In the genomic region with DNA sequence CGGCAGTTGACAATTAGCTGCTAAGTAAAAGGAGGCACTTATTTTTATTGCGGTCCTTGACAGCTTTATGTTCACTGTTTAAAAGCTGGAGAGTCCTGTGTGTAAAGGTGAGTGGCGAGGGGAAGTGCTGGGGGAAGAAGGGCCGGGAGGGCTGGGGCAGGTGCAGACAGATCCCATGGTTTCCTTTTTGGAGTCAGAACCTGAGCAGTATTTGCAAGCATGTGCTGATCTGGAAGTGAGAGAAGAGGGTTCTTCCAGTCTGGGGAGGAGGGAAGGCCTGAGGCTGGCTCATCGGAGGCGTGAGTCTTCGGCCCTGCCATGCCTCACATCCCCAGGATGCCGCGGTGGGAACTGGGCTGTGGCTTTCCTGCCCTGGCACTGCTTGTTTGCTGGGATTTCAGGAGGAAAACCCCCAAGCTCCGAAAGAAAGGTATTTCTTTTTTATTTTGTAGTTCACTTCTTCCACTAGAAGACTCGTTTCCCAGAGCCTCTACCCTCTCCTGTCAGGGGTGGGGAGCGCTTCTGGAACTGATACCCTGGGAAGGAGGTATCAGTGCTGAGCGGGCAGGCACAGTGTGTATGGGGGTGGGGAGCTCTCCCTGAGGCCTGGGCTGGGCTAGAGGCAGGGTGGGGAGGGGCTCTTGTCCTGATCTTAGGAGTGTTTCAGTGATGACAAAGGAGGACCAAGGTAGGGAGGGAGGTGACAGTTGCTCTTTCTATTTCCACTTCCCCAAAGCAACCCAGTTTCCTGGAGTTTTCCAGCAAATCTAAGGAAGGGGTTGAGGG, we compare ENCODE assay signal across 13 cellular contexts.
A peak's percentile ranks its signal among the peaks of the same experiment; 100 is the strongest.
DNase-seq lines count a peak whose midpoint lies in the region; ATAC-seq, FAIRE-seq and TF ChIP-seq lines count a peak whose summit lies in the region.
"Had no signal": no experiment of that assay in that cellular context is flagged by ENCODE, and none has a peak within 500 bp of the region (broad histone marks: within the 10 kb centered on the region; RNA-seq: fewer than 3 reads in every experiment).

No MANE protein-coding gene starts in this region.

- no peak for DNase-seq in CD14-positive monocyte (ENCODE audit: low spot score)
- DNase-seq in H7: peak; percentile 60
- no peak for DNase-seq in T-helper 17 cell
- peak; percentile 7 for DNase-seq in kidney tubule cell (ENCODE audit: low spot score)
- no peak for DNase-seq in superior temporal gyrus (ENCODE audit: extremely low spot score)
- no peak for DNase-seq in colonic mucosa
- no peak for DNase-seq in GM12891 (ENCODE audit: insufficient read length, low spot score)
- DNase-seq: activated T-cell treated with anti-CD3 and anti-CD28 coated beads, Interleukin-2, amount 50 U/mL, for 4 hours; left ventricle myocardium inferior; MG63 had no signal

- no peaks in the 10 kb centered on the region for H3K36me3 ChIP-seq in H7 (replicated peaks; ENCODE audit: control insufficient read depth, insufficient read depth, low read length)
- no peaks in the 10 kb centered on the region for H3K36me3 ChIP-seq in colonic mucosa
- H3K36me3 ChIP-seq: left ventricle myocardium inferior, MG63 had no signal

- H3K4me1 ChIP-seq in colonic mucosa: no peaks in the 10 kb centered on the region

- no peak overlapping the region for H3K27ac ChIP-seq in colonic mucosa
- H3K27ac ChIP-seq: BLaER1, left ventricle myocardium inferior had no signal

- TF ChIP-seq POLR2A in GM12891 (IDR thresholded peaks at IDR 0.05; ENCODE audit: low read depth, low read length): no peak

- peaks cover 0 to 11% (median 5%) of the 10 kb centered on the region in 7 donors for H3K9me3 Mint-ChIP-seq in CD14-positive monocyte
- H3K9me3 Mint-ChIP-seq: activated T-cell treated with anti-CD3 and anti-CD28 coated beads, Interleukin-2, amount 50 U/mL, for 4 hours had no signal

- H3K9me3 ChIP-seq in T-helper 17 cell (ENCODE audit: control insufficient read depth, low read length, poor library complexity, severe bottlenecking): no peaks in the 10 kb centered on the region
- no peaks in the 10 kb centered on the region for H3K9me3 ChIP-seq in colonic mucosa
- H3K9me3 ChIP-seq: left ventricle myocardium inferior, MG63 had no signal

- H3K27me3 Mint-ChIP-seq in CD14-positive monocyte (ENCODE audit: low read depth in 3 of 3) (peaks cover 0 to 4% (median 3%) of the 10 kb centered on the region in 3 donors), T-helper 17 cell (no peaks in the 10 kb centered on the region)

- intact Hi-C loops in CD14-positive monocyte (cut with micrococcal nuclease): loop anchor here in 1 of 2 donors (5.0 kb wide), 1 partner anchor 32 kb away; no protein-coding TSS in a partner anchor
- intact Hi-C loops in colonic mucosa (cut with DNase I): no loop called here

- TF ChIP-seq CTCF in CD14-positive monocyte (IDR thresholded peaks at IDR 0.05): no peak
- no peak for TF ChIP-seq CTCF in colonic mucosa (IDR thresholded peaks at IDR 0.05)

- H3K9ac ChIP-seq in colonic mucosa (ENCODE audit: low read depth in 2 of 2, low read length in 2 of 2): no peak overlapping the region
- H3K9ac ChIP-seq: BLaER1 had no signal

- H3K27me3 ChIP-seq in H7 (ENCODE audit: control insufficient read depth, insufficient read depth, low read length): no peaks in the 10 kb centered on the region
- H3K27me3 ChIP-seq in colonic mucosa: no peaks in the 10 kb centered on the region
- H3K27me3 ChIP-seq: BLaER1, MG63 had no signal

- no peak for ATAC-seq in T-helper 17 cell
- ATAC-seq in HG02870 (IDR thresholded peaks at IDR 0.05; ENCODE audit: unreplicated experiment): no peak
- ATAC-seq: activated T-cell treated with anti-CD3 and anti-CD28 coated beads, Interleukin-2, amount 50 U/mL, for 4 hours had no signal

- H3K4me1 Mint-ChIP-seq in CD14-positive monocyte (peaks cover 59% of the 10 kb centered on the region), T-helper 17 cell (peaks cover 45% of the 10 kb centered on the region)

- peak overlapping the region; percentile 73 to 98 (median 89) for H3K27ac Mint-ChIP-seq in CD14-positive monocyte
- peak overlapping the region; percentile 66 for H3K27ac Mint-ChIP-seq in T-helper 17 cell

- H3K36me3 Mint-ChIP-seq in CD14-positive monocyte: peaks cover 58 to 59% of the 10 kb centered on the region in 2 donors
- peaks cover 25% of the 10 kb centered on the region for H3K36me3 Mint-ChIP-seq in T-helper 17 cell (ENCODE audit: low read depth)

- no peak overlapping the region for H3K4me3 Mint-ChIP-seq in CD14-positive monocyte
- no peak overlapping the region for H3K4me3 Mint-ChIP-seq in T-helper 17 cell
- H3K4me3 Mint-ChIP-seq: activated T-cell treated with anti-CD3 and anti-CD28 coated beads, Interleukin-2, amount 50 U/mL, for 4 hours had no signal

- no peak for FAIRE-seq in GM12891 (lab: Jason Lieb, UNC)
- FAIRE-seq: TTC549 had no signal

- H3K4me3 ChIP-seq in H7 (ENCODE audit: insufficient read depth, low read depth, low read length) (no peak overlapping the region), colonic mucosa (no peak overlapping the region)
- H3K4me3 ChIP-seq: BLaER1, left ventricle myocardium inferior, MG63 had no signal

TF ChIP-seq in GM12891, 5 proteins besides CTCF, POLR2A, EP300 and RAD21:
- no peak for TF ChIP-seq SPI1 (IDR thresholded peaks at IDR 0.05; ENCODE audit: low read depth, low read length)
- TF ChIP-seq POU2F2 (IDR thresholded peaks at IDR 0.05; ENCODE audit: low read depth, low read length): no peak
- TF ChIP-seq PAX5 (IDR thresholded peaks at IDR 0.05; ENCODE audit: insufficient read depth, low read length, severe bottlenecking): no peak
- no peak for TF ChIP-seq TAF1 (IDR thresholded peaks at IDR 0.05; ENCODE audit: low read depth, low read length)
- TF ChIP-seq POLR2AphosphoS5 (IDR thresholded peaks at IDR 0.05; ENCODE audit: low read depth, low read length): no peak

Comparison
In these comparisons a context has a peak if more than half of its experiments do, and no peak if none do; other contexts are left out.
1. DNase-seq: peak in H7 (single experiment) and kidney tubule cell (single experiment); none in CD14-positive monocyte (single experiment), T-helper 17 cell (0 of 3), superior temporal gyrus (single experiment), colonic mucosa (single experiment) and GM12891 (single experiment).